8 cellular contexts compared by ENCODE assay signal in genomic region chr5:94618029-94618492, GRCh38. TPM values are rescaled to one million over a fixed set of nuclear protein-coding genes. Genes with fewer than 3 reads are reported as not detected.
A peak's percentile ranks its signal among the peaks of the same experiment; 100 is the strongest.
DNase-seq lines count a peak whose midpoint lies in the region; ATAC-seq and TF ChIP-seq lines count a peak whose summit lies in the region.

No MANE protein-coding gene starts in this region.

- H3K9me3 ChIP-seq in gastroesophageal sphincter (no peaks in the 10 kb centered on the region), neural progenitor cell (ENCODE audit: low read depth) (no peaks in the 10 kb centered on the region)

- H4K20me1 ChIP-seq in neural progenitor cell (ENCODE audit: low read depth) = peaks cover 12% of the 10 kb centered on the region

- intact Hi-C loops in activated T-helper 1 cell treated with anti-CD3 and anti-CD28 coated beads, Interleukin-12 subunit alpha, Interleukin-12 subunit beta, Interleukin-2, Interleukin-4 antibody, amounts not matched to agents 30 ng/mL and 10 ng/mL and 1 ng/mL, durations not matched to agents 14 hours and 24 hours and 36 hours (cut with micrococcal nuclease) = loop anchor here (1.0 to 5.0 kb wide), 6 partner anchors 43 to 232 kb away; no protein-coding TSS in a partner anchor

- TF ChIP-seq POLR2A in gastroesophageal sphincter (IDR thresholded peaks at IDR 0.05) = no peak

- H3K4me1 Mint-ChIP-seq in activated T-helper 1 cell treated with anti-CD3 and anti-CD28 coated beads, Interleukin-12 subunit alpha, Interleukin-12 subunit beta, Interleukin-2, Interleukin-4 antibody, amounts not matched to agents 30 ng/mL and 10 ng/mL and 1 ng/mL, durations not matched to agents 14 hours and 24 hours and 36 hours (ENCODE audit: low read depth) = peaks cover 51% of the 10 kb centered on the region
- peaks cover 35% of the 10 kb centered on the region for H3K4me1 Mint-ChIP-seq in neural progenitor cell

- H3K9ac ChIP-seq in neural progenitor cell = peak overlapping the region; percentile 70

- TF ChIP-seq CTCF in AG09309 (IDR thresholded peaks at IDR 0.05; ENCODE audit: control insufficient read depth, insufficient read depth, low read depth, low read length, missing control alignments) (no peak), gastroesophageal sphincter (IDR thresholded peaks at IDR 0.05) (no peak), neural progenitor cell (IDR thresholded peaks at IDR 0.05) (no peak)

- no peak for TF ChIP-seq EP300 in gastroesophageal sphincter (IDR thresholded peaks at IDR 0.05)

- peaks cover 23% of the 10 kb centered on the region for H3F3A ChIP-seq in neural progenitor cell (ENCODE audit: low read depth)

- H2AFZ ChIP-seq in neural progenitor cell (replicated peaks) = peak overlapping the region; percentile 92

- H3K27me3 Mint-ChIP-seq in activated T-helper 1 cell treated with anti-CD3 and anti-CD28 coated beads, Interleukin-12 subunit alpha, Interleukin-12 subunit beta, Interleukin-2, Interleukin-4 antibody, amounts not matched to agents 30 ng/mL and 10 ng/mL and 1 ng/mL, durations not matched to agents 14 hours and 24 hours and 36 hours (ENCODE audit: insufficient read depth) = no peaks in the 10 kb centered on the region
- H3K27me3 Mint-ChIP-seq in neural progenitor cell (ENCODE audit: insufficient read depth, low read depth) = peaks cover 2% of the 10 kb centered on the region

- 0 to 6% methylated on average over 1 to 3 of the region's 23 CpGs for WGBS in gastroesophageal sphincter (ENCODE audit: low coverage in 1 of 2), 2 donors

- DNase-seq in AG09309 (ENCODE audit: low read depth) = no peak
- DNase-seq in NCI-H187 treated with DMSO at 0.1 percent for 48 hours (lab: John Stamatoyannopoulos, UW) = peak; percentile 7
- peak; percentile 35 for DNase-seq in activated T-helper 1 cell treated with anti-CD3 and anti-CD28 coated beads, Interleukin-12 subunit alpha, Interleukin-12 subunit beta, Interleukin-2, Interleukin-4 antibody, amounts not matched to agents 30 ng/mL and 10 ng/mL and 1 ng/mL, durations not matched to agents 14 hours and 24 hours and 36 hours (ENCODE audit: low spot score)
- peak; percentile 58 for DNase-seq in neural progenitor cell (ENCODE audit: low spot score)
- DNase-seq in D341Med (ENCODE audit: low spot score) = no peak

- H3K4me1 ChIP-seq in gastroesophageal sphincter (peaks cover 0 to 22% (median 3%) of the 10 kb centered on the region in 3 donors), neural progenitor cell (peaks cover 26% of the 10 kb centered on the region)

- no peaks in the 10 kb centered on the region for H3K27me3 ChIP-seq in gastroesophageal sphincter
- H3K27me3 ChIP-seq in neural progenitor cell = no peaks in the 10 kb centered on the region

- H3K4me3 ChIP-seq in AG09309 (ENCODE audit: control insufficient read depth, low read depth, low read length) = peak overlapping the region; percentile 85
- peak overlapping the region; percentile 68 for H3K4me3 ChIP-seq in gastroesophageal sphincter
- H3K4me3 ChIP-seq in neural progenitor cell = peak overlapping the region; percentile 54

- H3K36me3 Mint-ChIP-seq in activated T-helper 1 cell treated with anti-CD3 and anti-CD28 coated beads, Interleukin-12 subunit alpha, Interleukin-12 subunit beta, Interleukin-2, Interleukin-4 antibody, amounts not matched to agents 30 ng/mL and 10 ng/mL and 1 ng/mL, durations not matched to agents 14 hours and 24 hours and 36 hours (ENCODE audit: low read depth) = peaks cover 3% of the 10 kb centered on the region
- no peaks in the 10 kb centered on the region for H3K36me3 Mint-ChIP-seq in neural progenitor cell

- H3K36me3 ChIP-seq in gastroesophageal sphincter (no peaks in the 10 kb centered on the region), neural progenitor cell (no peaks in the 10 kb centered on the region)

- H3K27ac Mint-ChIP-seq in activated T-helper 1 cell treated with anti-CD3 and anti-CD28 coated beads, Interleukin-12 subunit alpha, Interleukin-12 subunit beta, Interleukin-2, Interleukin-4 antibody, amounts not matched to agents 30 ng/mL and 10 ng/mL and 1 ng/mL, durations not matched to agents 14 hours and 24 hours and 36 hours = peak overlapping the region; percentile 96
- peak overlapping the region; percentile 72 for H3K27ac Mint-ChIP-seq in neural progenitor cell

- peak overlapping the region; percentile 85 for H3K4me2 ChIP-seq in neural progenitor cell

- peak overlapping the region; percentile 89 for H3K4me3 Mint-ChIP-seq in activated T-helper 1 cell treated with anti-CD3 and anti-CD28 coated beads, Interleukin-12 subunit alpha, Interleukin-12 subunit beta, Interleukin-2, Interleukin-4 antibody, amounts not matched to agents 30 ng/mL and 10 ng/mL and 1 ng/mL, durations not matched to agents 14 hours and 24 hours and 36 hours
- H3K4me3 Mint-ChIP-seq in neural progenitor cell = peak overlapping the region; percentile 96

- peaks cover 73% of the 10 kb centered on the region for H3K79me2 ChIP-seq in neural progenitor cell (ENCODE audit: low read depth)

- no peaks in the 10 kb centered on the region for H3K9me3 Mint-ChIP-seq in activated T-helper 1 cell treated with anti-CD3 and anti-CD28 coated beads, Interleukin-12 subunit alpha, Interleukin-12 subunit beta, Interleukin-2, Interleukin-4 antibody, amounts not matched to agents 30 ng/mL and 10 ng/mL and 1 ng/mL, durations not matched to agents 14 hours and 24 hours and 36 hours
- H3K9me3 Mint-ChIP-seq in neural progenitor cell = no peaks in the 10 kb centered on the region

- ATAC-seq in GM18499 (IDR thresholded peaks at IDR 0.05; ENCODE audit: insufficient read depth, unreplicated experiment) (peak; percentile 18), HG02970 (IDR thresholded peaks at IDR 0.05; ENCODE audit: low FRiP score, unreplicated experiment) (peak; percentile 6), gastroesophageal sphincter (peak; percentile 46)

- H3K27ac ChIP-seq in gastroesophageal sphincter = peak overlapping the region in 3 of 4 donors; percentile 75 to 80 (median 79)
- H3K27ac ChIP-seq in neural progenitor cell = peak overlapping the region; percentile 72

RNA-seq across cellular contexts. Expression of gene KIAA0825, which starts 0.3 kb away (rescaled TPM):
- total RNA-seq in activated T-helper 1 cell treated with anti-CD3 and anti-CD28 coated beads, Interleukin-12 subunit alpha, Interleukin-12 subunit beta, Interleukin-2, Interleukin-4 antibody, amounts not matched to agents 30 ng/mL and 10 ng/mL and 1 ng/mL, durations not matched to agents 14 hours and 24 hours and 36 hours = 0.36 and 0.47 TPM in 2 replicates
- total RNA-seq in gastroesophageal sphincter (1 to 10 TPM; 3.0 to 7.9 (median 4.8) TPM), neural progenitor cell (ENCODE audit: low replicate concordance) (3.1 and 3.7 TPM in 2 replicates)

RNA-seq across cellular contexts. Expression of gene SLF1, which starts 0.4 kb away (rescaled TPM):
- 15.4 and 17.9 TPM in 2 replicates for total RNA-seq in activated T-helper 1 cell treated with anti-CD3 and anti-CD28 coated beads, Interleukin-12 subunit alpha, Interleukin-12 subunit beta, Interleukin-2, Interleukin-4 antibody, amounts not matched to agents 30 ng/mL and 10 ng/mL and 1 ng/mL, durations not matched to agents 14 hours and 24 hours and 36 hours
- total RNA-seq in gastroesophageal sphincter (1 to 10 TPM; 2.5 to 8.9 (median 3.6) TPM), neural progenitor cell (ENCODE audit: low replicate concordance) (32.1 and 48.1 TPM in 2 replicates)

Comparison
In these comparisons a context has a peak if more than half of its experiments do, and no peak if none do; other contexts are left out.
1. DNase-seq: peak in NCI-H187 treated with DMSO at 0.1 percent for 48 hours (single experiment), activated T-helper 1 cell treated with anti-CD3 and anti-CD28 coated beads, Interleukin-12 subunit alpha, Interleukin-12 subunit beta, Interleukin-2, Interleukin-4 antibody, amounts not matched to agents 30 ng/mL and 10 ng/mL and 1 ng/mL, durations not matched to agents 14 hours and 24 hours and 36 hours (single experiment) and neural progenitor cell (single experiment); none in AG09309 (single experiment) and D341Med (single experiment).
2. Peak in every context shown above with its lines, with median percentiles within 50 percentile points of each other: H3K4me3 ChIP-seq and ATAC-seq.